ENCODE assay signal across 8 cellular contexts in genomic region chr5:119274024-119274766, GRCh38.
DNase-seq lines count a peak whose midpoint lies in the region; ATAC-seq and TF ChIP-seq lines count a peak whose summit lies in the region.

No MANE protein-coding gene starts in this region.

- H3K36me3 ChIP-seq in HUES48 (ENCODE audit: control insufficient read depth, insufficient read depth, low read length) (no peaks in the 10 kb centered on the region), ascending aorta (no peaks in the 10 kb centered on the region), muscle layer of colon (ENCODE audit: insufficient read depth, low read length) (no peaks in the 10 kb centered on the region)

- intact Hi-C loops in Calu3 (cut with micrococcal nuclease; ENCODE audit: unreplicated experiment) (loop anchor here (1.0 kb wide), 1 partner anchor 30 kb away; no protein-coding TSS in a partner anchor), ascending aorta (cut with DNase I) (no loop called here)

- TF ChIP-seq CTCF in Calu3 (IDR thresholded peaks at IDR 0.05; ENCODE audit: unreplicated experiment) (no peak), ascending aorta (IDR thresholded peaks at IDR 0.05) (no peak)

- H3K4me3 ChIP-seq in HUES48 (ENCODE audit: low read depth, low read length) (no peak overlapping the region), ascending aorta (no peak overlapping the region), muscle layer of colon (ENCODE audit: low read depth in 1 of 2, low read length in 2 of 2) (no peak overlapping the region)

- H3K9me3 ChIP-seq in HUES48 (ENCODE audit: control insufficient read depth, insufficient read depth, low read length) (no peaks in the 10 kb centered on the region), ascending aorta (no peaks in the 10 kb centered on the region), muscle layer of colon (ENCODE audit: low read length) (no peaks in the 10 kb centered on the region)

- peaks cover 7% of the 10 kb centered on the region for H3K27me3 ChIP-seq in HUES48 (ENCODE audit: control insufficient read depth, insufficient read depth, low read length)
- H3K27me3 ChIP-seq in ascending aorta = no peaks in the 10 kb centered on the region
- H3K27me3 ChIP-seq in muscle layer of colon (ENCODE audit: control insufficient read depth in 1 of 2, insufficient read depth in 2 of 2, low read length in 2 of 2) = no peaks in the 10 kb centered on the region

- peaks cover 63% of the 10 kb centered on the region for H3K4me1 Mint-ChIP-seq in Calu3 (ENCODE audit: low read depth, unreplicated experiment)

- peak overlapping the region; percentile 44 for H3K4me3 Mint-ChIP-seq in Calu3 (ENCODE audit: low read depth, unreplicated experiment)

- peak; percentile 41 for DNase-seq in Calu3
- no peak for DNase-seq in ascending aorta (ENCODE audit: low spot score in 2 of 2)
- no peak for DNase-seq in NCI-H2196 (lab: John Stamatoyannopoulos, UW; ENCODE audit: unreplicated experiment)
- DNase-seq in putamen (ENCODE audit: low spot score) = no peak
- DNase-seq in NCI-H82 treated with DMSO at 0.1 percent for 48 hours (lab: John Stamatoyannopoulos, UW; ENCODE audit: unreplicated experiment) = no peak

- H3K27ac ChIP-seq in HUES48 (ENCODE audit: low read depth, low read length) = peak overlapping the region; percentile 75
- peak overlapping the region; percentile 69 to 82 for H3K27ac ChIP-seq in ascending aorta
- peak overlapping the region; percentile 15 for H3K27ac ChIP-seq in muscle layer of colon (ENCODE audit: low read depth, low read length)

- ATAC-seq in HG03439 (IDR thresholded peaks at IDR 0.05; ENCODE audit: unreplicated experiment) = no peak

- no peaks in the 10 kb centered on the region for H3K27me3 Mint-ChIP-seq in Calu3 (ENCODE audit: unreplicated experiment)

- peaks cover 9% of the 10 kb centered on the region for H3K36me3 Mint-ChIP-seq in Calu3 (ENCODE audit: insufficient read depth, unreplicated experiment)

- H3K9me3 Mint-ChIP-seq in Calu3 (ENCODE audit: low read depth, unreplicated experiment) = no peaks in the 10 kb centered on the region

- H3K4me1 ChIP-seq in HUES48 (ENCODE audit: control insufficient read depth, insufficient read depth, low read length) (peaks cover 22% of the 10 kb centered on the region; the same call in 1 of the 2 replicates), ascending aorta (peaks cover 4 to 37% of the 10 kb centered on the region in 2 donors), muscle layer of colon (ENCODE audit: insufficient read depth, low read length) (peaks cover 30% of the 10 kb centered on the region)

- no peak overlapping the region for H3K9ac ChIP-seq in HUES48 (ENCODE audit: low read depth, low read length)
- no peak overlapping the region for H3K9ac ChIP-seq in muscle layer of colon (ENCODE audit: low read length)

- H3K27ac Mint-ChIP-seq in Calu3 (ENCODE audit: unreplicated experiment) = peak overlapping the region; percentile 60

- BruUV-seq in Calu3 (replicated peaks; lab: Mats Ljungman, UMichigan) = no TSS peak

- CTCF ChIA-PET in Calu3 (lab: Charles Lee) = interaction anchor here (1.6 to 2.0 kb wide), 2 partner anchors 18 to 29 kb away, joined by 3 to 6 read pairs; no protein-coding TSS in a partner anchor

Comparison
In these comparisons a context has a peak if more than half of its experiments do, and no peak if none do; other contexts are left out.
1. H3K27ac ChIP-seq: peak in every context shown above with its lines; median percentile 76 in ascending aorta; 75 in HUES48; 15 in muscle layer of colon.